Comparison of ENCODE assay signal across 18 cellular contexts in the genomic region with DNA sequence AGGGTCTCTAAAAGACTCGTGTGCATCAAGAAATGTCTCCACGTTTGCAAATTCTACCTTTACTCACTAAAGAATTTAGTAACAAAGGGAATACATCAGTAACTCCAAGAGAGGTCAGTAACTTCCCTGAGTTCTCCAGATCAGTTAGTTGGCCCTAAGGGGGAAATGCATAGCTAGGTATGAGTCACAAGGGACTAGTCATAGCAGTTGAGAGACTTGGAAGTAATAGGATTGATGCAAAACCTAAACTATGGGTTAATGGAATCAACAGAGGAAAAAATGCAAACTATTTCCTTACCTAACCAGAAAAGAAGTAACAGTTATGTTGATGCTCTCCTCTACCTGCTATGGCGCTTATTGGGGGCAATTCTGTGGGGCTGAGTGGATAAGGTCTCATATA.
A peak's percentile ranks its signal among the peaks of the same experiment; 100 is the strongest.
DNase-seq lines count a peak whose midpoint lies in the region; ATAC-seq and TF ChIP-seq lines count a peak whose summit lies in the region.
"Had no signal": no experiment of that assay in that cellular context is flagged by ENCODE, and none has a peak within 500 bp of the region (broad histone marks: within the 10 kb centered on the region; RNA-seq: fewer than 3 reads in every experiment).

No MANE protein-coding gene starts in this region.

- DNase-seq in Calu3 (peak; percentile 5), NT2/D1 (ENCODE audit: low read depth, low spot score) (peak; percentile 23), endodermal cell (peak; percentile 46), mesenchymal stem cell (peak; percentile 32)
- no peak for DNase-seq in activated CD4-positive, alpha-beta T cell treated with anti-CD3 and anti-CD28 coated beads, Interleukin-2, amount 50 U/mL, for 4 hours
- no peak for DNase-seq in stimulated activated naive B cell treated with anti-CD40 and anti-IgM and Interleukin-4, amounts not matched to agents 10 μg/mL and 1 μg/mL and 100 μg/mL, for 72 hours
- DNase-seq: activated naive CD4-positive, alpha-beta T cell treated with anti-CD3 and anti-CD28 coated beads for 36 hours; CD4-positive, CD25-positive, alpha-beta regulatory T cell; cerebellar nuclear complex; KBM-7; naive thymus-derived CD8-positive, alpha-beta T cell; NCI-H1694 treated with DMSO at 0.1 percent for 48 hours; right lobe of liver; SHP77 treated with DMSO at 0.1 percent for 48 hours; stimulated activated naive CD8-positive, alpha-beta T cell treated with anti-CD3 and anti-CD28 coated beads, Interleukin-15, Interleukin-2, amounts not matched to agents 100 U/mL and 50 U/mL, for 24 hours had no signal

- H3K4ac ChIP-seq in mesenchymal stem cell (ENCODE audit: low read depth in 1 of 2, low read length in 2 of 2): no peak overlapping the region

- peaks cover 6% of the 10 kb centered on the region for H3K4me1 Mint-ChIP-seq in Calu3 (ENCODE audit: low read depth, unreplicated experiment)
- peaks cover 7% of the 10 kb centered on the region for H3K4me1 Mint-ChIP-seq in endodermal cell
- no peaks in the 10 kb centered on the region for H3K4me1 Mint-ChIP-seq in stimulated activated naive B cell treated with anti-CD40 and anti-IgM and Interleukin-4, amounts not matched to agents 10 μg/mL and 1 μg/mL and 100 μg/mL, for 72 hours
- H3K4me1 Mint-ChIP-seq: CD4-positive, CD25-positive, alpha-beta regulatory T cell; naive thymus-derived CD8-positive, alpha-beta T cell had no signal

- H3K9me3 Mint-ChIP-seq in Calu3 (ENCODE audit: low read depth, unreplicated experiment) (peaks cover 7% of the 10 kb centered on the region), endodermal cell (peaks cover 5% of the 10 kb centered on the region)
- peaks cover 5 to 6% of the 10 kb centered on the region in 2 donors for H3K9me3 Mint-ChIP-seq in stimulated activated naive B cell treated with anti-CD40 and anti-IgM and Interleukin-4, amounts not matched to agents 10 μg/mL and 1 μg/mL and 100 μg/mL, for 72 hours

- no peak overlapping the region for H3K23ac ChIP-seq in mesenchymal stem cell (ENCODE audit: low read length in 2 of 2)

- H2BK12ac ChIP-seq in mesenchymal stem cell (ENCODE audit: low read length in 2 of 2): no peak overlapping the region

- no peak overlapping the region for H3K4me2 ChIP-seq in mesenchymal stem cell (ENCODE audit: low read length, poor library complexity, severe bottlenecking)

- intact Hi-C loops in Calu3 (cut with micrococcal nuclease; ENCODE audit: unreplicated experiment): no loop called here

- H2BK120ac ChIP-seq in mesenchymal stem cell (ENCODE audit: low read depth, low read length): no peak overlapping the region

- no peaks in the 10 kb centered on the region for H3K27me3 Mint-ChIP-seq in Calu3 (ENCODE audit: unreplicated experiment)
- H3K27me3 Mint-ChIP-seq in endodermal cell (ENCODE audit: insufficient read depth): no peaks in the 10 kb centered on the region
- H3K27me3 Mint-ChIP-seq in stimulated activated naive B cell treated with anti-CD40 and anti-IgM and Interleukin-4, amounts not matched to agents 10 μg/mL and 1 μg/mL and 100 μg/mL, for 72 hours: no peaks in the 10 kb centered on the region
- H3K27me3 Mint-ChIP-seq: CD4-positive, CD25-positive, alpha-beta regulatory T cell; naive thymus-derived CD8-positive, alpha-beta T cell had no signal

- H3K4me1 ChIP-seq in NT2/D1 (ENCODE audit: insufficient read depth, insufficient read length) (peaks cover 3% of the 10 kb centered on the region), endodermal cell (ENCODE audit: control insufficient read depth, insufficient read depth, low read length) (no peaks in the 10 kb centered on the region), mesenchymal stem cell (ENCODE audit: control insufficient read depth, insufficient read depth, low read depth, low read length) (no peaks in the 10 kb centered on the region)
- H3K4me1 ChIP-seq: right lobe of liver had no signal

- H3K27ac ChIP-seq in endodermal cell (ENCODE audit: low read depth, low read length) (no peak overlapping the region), mesenchymal stem cell (ENCODE audit: low read length, poor library complexity, severe bottlenecking) (no peak overlapping the region)
- H3K27ac ChIP-seq: right lobe of liver had no signal

- no peak overlapping the region for H3K27ac Mint-ChIP-seq in Calu3 (ENCODE audit: unreplicated experiment)
- H3K27ac Mint-ChIP-seq in endodermal cell: no peak overlapping the region
- H3K27ac Mint-ChIP-seq in stimulated activated naive B cell treated with anti-CD40 and anti-IgM and Interleukin-4, amounts not matched to agents 10 μg/mL and 1 μg/mL and 100 μg/mL, for 72 hours: no peak overlapping the region
- H3K27ac Mint-ChIP-seq: activated naive CD4-positive, alpha-beta T cell treated with anti-CD3 and anti-CD28 coated beads for 36 hours; CD4-positive, CD25-positive, alpha-beta regulatory T cell; naive thymus-derived CD8-positive, alpha-beta T cell had no signal

- no peak for ATAC-seq in GM21576 (IDR thresholded peaks at IDR 0.05; ENCODE audit: unreplicated experiment)
- no peak for ATAC-seq in HG02981 (IDR thresholded peaks at IDR 0.05; ENCODE audit: unreplicated experiment)
- no peak for ATAC-seq in stimulated activated naive B cell treated with anti-CD40 and anti-IgM and Interleukin-4, amounts not matched to agents 10 μg/mL and 1 μg/mL and 100 μg/mL, for 72 hours (replicated peaks)
- ATAC-seq: left lobe of liver; naive thymus-derived CD8-positive, alpha-beta T cell; right lobe of liver; stimulated activated naive CD8-positive, alpha-beta T cell treated with anti-CD3 and anti-CD28 coated beads, Interleukin-15, Interleukin-2, amounts not matched to agents 100 U/mL and 50 U/mL, for 24 hours had no signal

- no peak overlapping the region for H4K8ac ChIP-seq in mesenchymal stem cell (ENCODE audit: low read length)

- H3K9ac ChIP-seq in NT2/D1 (ENCODE audit: insufficient read length, low read depth) (no peak overlapping the region), endodermal cell (ENCODE audit: extremely low read depth, low read length, poor library complexity, severe bottlenecking) (no peak overlapping the region), mesenchymal stem cell (ENCODE audit: low read length) (no peak overlapping the region)

- H3K4me3 Mint-ChIP-seq in Calu3 (ENCODE audit: low read depth, unreplicated experiment): no peak overlapping the region
- H3K4me3 Mint-ChIP-seq in endodermal cell: no peak overlapping the region
- no peak overlapping the region for H3K4me3 Mint-ChIP-seq in stimulated activated naive B cell treated with anti-CD40 and anti-IgM and Interleukin-4, amounts not matched to agents 10 μg/mL and 1 μg/mL and 100 μg/mL, for 72 hours
- H3K4me3 Mint-ChIP-seq: activated naive CD4-positive, alpha-beta T cell treated with anti-CD3 and anti-CD28 coated beads for 36 hours; CD4-positive, CD25-positive, alpha-beta regulatory T cell; naive thymus-derived CD8-positive, alpha-beta T cell had no signal

- CTCF ChIA-PET in Calu3 (lab: Charles Lee): interaction anchor here (0.5 kb wide), 1 partner anchor 231 kb away, joined by 3 read pairs; no protein-coding TSS in a partner anchor

- no peak overlapping the region for H2BK15ac ChIP-seq in mesenchymal stem cell (ENCODE audit: low read depth, poor library complexity, severe bottlenecking)

- H3K9me3 ChIP-seq in NT2/D1 (ENCODE audit: insufficient read depth, low read length) (peaks cover 15% of the 10 kb centered on the region), endodermal cell (ENCODE audit: control insufficient read depth, low read length) (no peaks in the 10 kb centered on the region), mesenchymal stem cell (ENCODE audit: control insufficient read depth, low read length) (peaks cover 7% of the 10 kb centered on the region)
- H3K9me3 ChIP-seq: right lobe of liver had no signal

- H3K27me3 ChIP-seq in NT2/D1 (ENCODE audit: insufficient read depth, insufficient read length): no peaks in the 10 kb centered on the region
- H3K27me3 ChIP-seq in endodermal cell (ENCODE audit: control insufficient read depth, insufficient read depth, low read length, poor library complexity, severe bottlenecking): no peaks in the 10 kb centered on the region
- no peaks in the 10 kb centered on the region for H3K27me3 ChIP-seq in mesenchymal stem cell (ENCODE audit: control insufficient read depth in 1 of 2, insufficient read depth in 1 of 2, low read length in 2 of 2)
- H3K27me3 ChIP-seq: right lobe of liver had no signal

- BruUV-seq in Calu3 (replicated peaks; lab: Mats Ljungman, UMichigan): no TSS peak

- H3K36me3 Mint-ChIP-seq in Calu3 (ENCODE audit: insufficient read depth, unreplicated experiment): no peaks in the 10 kb centered on the region
- peaks cover 2% of the 10 kb centered on the region for H3K36me3 Mint-ChIP-seq in endodermal cell (ENCODE audit: low read depth)
- H3K36me3 Mint-ChIP-seq in stimulated activated naive B cell treated with anti-CD40 and anti-IgM and Interleukin-4, amounts not matched to agents 10 μg/mL and 1 μg/mL and 100 μg/mL, for 72 hours: no peaks in the 10 kb centered on the region
- H3K36me3 Mint-ChIP-seq: CD4-positive, CD25-positive, alpha-beta regulatory T cell; naive thymus-derived CD8-positive, alpha-beta T cell had no signal

- H2AFZ ChIP-seq in mesenchymal stem cell (ENCODE audit: low read depth, low read length): no peak overlapping the region

- WGBS in endodermal cell (ENCODE audit: insufficient coverage in 1 of 2, insufficient read length in 1 of 2), 2 experiments: 64 to 83% methylated on average over 1 to 2 of the region's 3 CpGs
- WGBS in mesenchymal stem cell: 36% methylated on average over 2 of the region's 3 CpGs

- no peaks in the 10 kb centered on the region for H3K79me1 ChIP-seq in mesenchymal stem cell (replicated peaks; ENCODE audit: low read length, poor library complexity, severe bottlenecking)

- H3K14ac ChIP-seq in mesenchymal stem cell (ENCODE audit: low read length in 2 of 2): no peak overlapping the region

- H3K36me3 ChIP-seq in NT2/D1 (ENCODE audit: insufficient read depth, insufficient read length, low read length): no peaks in the 10 kb centered on the region
- no peaks in the 10 kb centered on the region for H3K36me3 ChIP-seq in endodermal cell (ENCODE audit: control insufficient read depth, insufficient read depth, low read length)
- no peaks in the 10 kb centered on the region for H3K36me3 ChIP-seq in mesenchymal stem cell (ENCODE audit: control insufficient read depth in 1 of 2, insufficient read depth in 2 of 2, low read depth in 1 of 2, low read length in 2 of 2)
- H3K36me3 ChIP-seq: right lobe of liver had no signal

- H3K4me3 ChIP-seq in NT2/D1 (ENCODE audit: insufficient read length, low read depth): no peak overlapping the region
- H3K4me3 ChIP-seq in endodermal cell (ENCODE audit: low read length): no peak overlapping the region
- no peak overlapping the region for H3K4me3 ChIP-seq in mesenchymal stem cell (ENCODE audit: insufficient read depth in 1 of 2, low read depth in 1 of 2, low read length in 2 of 2)
- H3K4me3 ChIP-seq: right lobe of liver had no signal

- H2AK5ac ChIP-seq in mesenchymal stem cell (ENCODE audit: low read length, severe bottlenecking): no peak overlapping the region

- H2BK5ac ChIP-seq in mesenchymal stem cell (ENCODE audit: low read depth, low read length, poor library complexity, severe bottlenecking): no peak overlapping the region

- no peak overlapping the region for H4K91ac ChIP-seq in mesenchymal stem cell (ENCODE audit: low read length)

- H3K18ac ChIP-seq in mesenchymal stem cell (ENCODE audit: low read depth in 1 of 2, low read length in 2 of 2): no peak overlapping the region

- TF ChIP-seq CTCF in Calu3 (IDR thresholded peaks at IDR 0.05; ENCODE audit: unreplicated experiment) (no peak), endodermal cell (conservative IDR thresholded peaks at IDR 0.05) (no peak)

Comparison
In these comparisons a context has a peak if more than half of its experiments do, and no peak if none do; other contexts are left out.
1. DNase-seq: peak in Calu3 (single experiment), NT2/D1 (single experiment), endodermal cell (single experiment) and mesenchymal stem cell (single experiment); none in activated CD4-positive, alpha-beta T cell treated with anti-CD3 and anti-CD28 coated beads, Interleukin-2, amount 50 U/mL, for 4 hours (0 of 2) and stimulated activated naive B cell treated with anti-CD40 and anti-IgM and Interleukin-4, amounts not matched to agents 10 μg/mL and 1 μg/mL and 100 μg/mL, for 72 hours (single experiment).